8 cellular contexts compared by ENCODE assay signal in genomic region chr7:155457544-155458316, GRCh38. TPM values are rescaled to one million over a fixed set of nuclear protein-coding genes. Genes with fewer than 3 reads are reported as not detected.
A peak's percentile ranks its signal among the peaks of the same experiment; 100 is the strongest.
DNase-seq lines count a peak whose midpoint lies in the region; ATAC-seq and TF ChIP-seq lines count a peak whose summit lies in the region.

Gene EN2 (plus strand): TSS chr7:155458129. CDS start chr7:155458378, 249 bp downstream.

- no peak within 1 kb of the TSS for H3K9ac ChIP-seq in rectal smooth muscle tissue (ENCODE audit: low read length)

- H3K27me3 ChIP-seq in foreskin keratinocyte = peaks cover 96% of the 10 kb centered on the region
- H3K27me3 ChIP-seq in rectal smooth muscle tissue (ENCODE audit: control insufficient read depth, insufficient read depth, low read length) = peaks cover 62% of the 10 kb centered on the region

- peak within 1 kb of the TSS; percentile 39 for H3K4me3 ChIP-seq in GM08714 (ENCODE audit: low read length)
- peak within 1 kb of the TSS; percentile 57 for H3K4me3 ChIP-seq in rectal smooth muscle tissue (ENCODE audit: low read length)

- TF ChIP-seq CTCF in foreskin keratinocyte (conservative IDR thresholded peaks at IDR 0.05) = no peak

- H3K27ac ChIP-seq in foreskin keratinocyte = no peak within 1 kb of the TSS
- H3K27ac ChIP-seq in rectal smooth muscle tissue (ENCODE audit: low read depth, low read length) = no peak within 1 kb of the TSS

- peak; percentile 8 for ATAC-seq in foreskin keratinocyte

- H3K4me1 ChIP-seq in foreskin keratinocyte (no peaks in the 10 kb centered on the region), rectal smooth muscle tissue (ENCODE audit: control insufficient read depth, insufficient read depth, low read length) (no peaks in the 10 kb centered on the region)

- H3K36me3 ChIP-seq in rectal smooth muscle tissue (ENCODE audit: control insufficient read depth, insufficient read depth, low read length) = no peaks in the 10 kb centered on the region

- DNase-seq in SW480 (ENCODE audit: low spot score) (peak; percentile 26), foreskin keratinocyte (no peak), RPMI8226 (no peak), mesenteric fat pad (ENCODE audit: low spot score) (no peak), NCI-H2081 treated with DMSO at 0.1 percent for 48 hours (lab: John Stamatoyannopoulos, UW) (no peak), NK-92 (lab: John Stamatoyannopoulos, UW; ENCODE audit: unreplicated experiment) (no peak)

RNA-seq across cellular contexts. Expression of gene EN2, which starts in this region (rescaled TPM):
- total RNA-seq in foreskin keratinocyte (not detected in 2 replicates), mesenteric fat pad (0.22 TPM)
- polyA plus RNA-seq in foreskin keratinocyte = not detected in 2 replicates

Comparison
In these comparisons a context has a peak if more than half of its experiments do, and no peak if none do; other contexts are left out.
1. Peak in ATAC-seq in foreskin keratinocyte; RNA of the gene not detected or under 1 TPM.